Comparison of ENCODE assay signal across 27 cellular contexts in the genomic region with DNA sequence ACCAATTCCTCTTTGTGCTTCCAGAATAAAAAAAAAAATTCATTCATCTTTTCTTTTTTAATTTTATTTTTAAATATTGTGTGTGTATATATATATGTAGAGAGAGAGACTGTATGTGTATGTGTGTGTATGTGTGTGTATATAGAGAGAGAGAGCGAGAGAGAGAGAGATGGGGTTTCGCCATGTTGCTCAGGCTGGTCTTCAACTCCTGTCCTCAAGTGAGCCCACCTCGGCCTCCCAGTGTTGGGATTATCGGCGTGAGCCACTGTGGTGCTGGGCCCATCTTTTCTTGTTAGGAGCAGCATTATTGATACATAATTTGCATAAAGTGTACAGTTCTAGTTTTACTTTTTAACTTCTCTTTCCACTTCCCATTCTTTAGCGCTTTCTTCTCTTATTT. TPM values are rescaled to one million over a fixed set of nuclear protein-coding genes. Genes with fewer than 3 reads are reported as not detected.
A peak's percentile ranks its signal among the peaks of the same experiment; 100 is the strongest.
DNase-seq lines count a peak whose midpoint lies in the region; ATAC-seq, FAIRE-seq and TF ChIP-seq lines count a peak whose summit lies in the region.
"Had no signal": no experiment of that assay in that cellular context is flagged by ENCODE, and none has a peak within 500 bp of the region (broad histone marks: within the 10 kb centered on the region; RNA-seq: fewer than 3 reads in every experiment).

No MANE protein-coding gene starts in this region.

- H3K4me1 ChIP-seq in K562 (replicated peaks in 1 of 2; ENCODE audit: control insufficient read depth in 2 of 2, insufficient read depth in 2 of 2, low read length in 2 of 2), result peaks cover 10 to 50% of the 10 kb centered on the region in 2 experiments

- WGBS in K562 (ENCODE audit: insufficient coverage, low coverage, missing lambda C conversion rate), result 84% methylated on average over 5 of the region's 6 CpGs

- POLR2A ChIA-PET in K562 (lab: Yijun Ruan, JAX), result interaction anchor here (0.7 kb wide), 1 partner anchor 1896 kb away, joined by 3 read pairs; no protein-coding TSS in a partner anchor

- H3K9me3 Mint-ChIP-seq in stimulated activated naive CD8-positive, alpha-beta T cell treated with anti-CD3 and anti-CD28 coated beads, Interleukin-15, Interleukin-2, amounts not matched to agents 100 ng/mL and 50 ng/mL, for 24 hours, result peaks cover 5% of the 10 kb centered on the region
- no peaks in the 10 kb centered on the region for H3K9me3 Mint-ChIP-seq in stimulated activated naive CD8-positive, alpha-beta T cell treated with anti-CD3 and anti-CD28 coated beads, Interleukin-15, amount 100 ng/mL, for 72 hours

- H3K9me1 ChIP-seq in K562 (ENCODE audit: control insufficient read depth, insufficient read depth, low read length), result no peaks in the 10 kb centered on the region

- peaks cover 89% of the 10 kb centered on the region for H3K79me2 ChIP-seq in K562 (ENCODE audit: control insufficient read depth, insufficient read depth, low read length)

- intact Hi-C loops in K562 (cut with micrococcal nuclease), result no loop called here

- H4K20me1 ChIP-seq in K562 (replicated peaks; ENCODE audit: control insufficient read depth, insufficient read depth, low read length), result peaks cover 12% of the 10 kb centered on the region; the same call in 1 of the 2 replicates

- no peak for TF ChIP-seq CTCF in K562 (IDR thresholded peaks at IDR 0.05 in 2 of 3, conservative IDR thresholded peaks at IDR 0.05 in 1 of 3; ENCODE audit: insufficient read depth in 2 of 3, low read depth in 1 of 3, low read length in 3 of 3)

- 0 out of 2 replicates have a peak overlapping the region, but pooled peaks have one; percentile 25 for H3K4me2 ChIP-seq in K562 (ENCODE audit: insufficient read depth, low read length)
- H3K4me2 ChIP-seq: A549 had no signal

- DNase-seq in stimulated activated naive CD8-positive, alpha-beta T cell treated with anti-CD3 and anti-CD28 coated beads, Interleukin-15, amount 100 ng/mL, for 72 hours, result no peak
- DNase-seq in K562 (ENCODE audit: extremely low read depth in 1 of 4, low spot score in 3 of 4) (no peak), NCI-H1694 treated with DMSO at 0.1 percent for 48 hours (lab: John Stamatoyannopoulos, UW) (no peak), HTR-8/SVneo (ENCODE audit: insufficient read length, low spot score) (no peak), NCI-H1930 (lab: John Stamatoyannopoulos, UW) (no peak)
- no peak for DNase-seq in activated naive CD4-positive, alpha-beta T cell treated with Interleukin-2 at 50 U/mL for 16 hours
- DNase-seq: activated CD4-positive, alpha-beta T cell treated with anti-CD3 and anti-CD28 coated beads for 48 hours; activated CD8-positive, alpha-beta memory T cell treated with anti-CD3 and anti-CD28 coated beads, Interleukin-2, amount 50 U/mL, for 4 hours; activated naive CD4-positive, alpha-beta T cell treated with anti-CD3 and anti-CD28 coated beads for 36 hours; effector CD8-positive, alpha-beta T cell; esophagus squamous epithelium; GF-D8; H9; IMR-90; mesendoderm; NCI-H187 treated with DMSO at 0.1 percent for 48 hours; NCI-H446; NK-92 treated with Interleukin-12 subunit alpha and Interleukin-12 subunit beta, amount 100 ng/mL, for 24 hours; stimulated activated CD4-positive, alpha-beta T cell treated with anti-CD3 and anti-CD28 coated beads, Interleukin-4, amount 100 ng/mL, for 24 hours; substantia nigra had no signal

- no peak for ATAC-seq in stimulated activated naive CD8-positive, alpha-beta T cell treated with anti-CD3 and anti-CD28 coated beads, Interleukin-15, amount 100 ng/mL, for 72 hours
- peak; percentile 23 for ATAC-seq in HG02870 (IDR thresholded peaks at IDR 0.05; ENCODE audit: unreplicated experiment)
- no peak for ATAC-seq in K562
- ATAC-seq: A549 had no signal

- H3K4me3 Mint-ChIP-seq in stimulated activated naive CD8-positive, alpha-beta T cell treated with anti-CD3 and anti-CD28 coated beads, Interleukin-15, Interleukin-2, amounts not matched to agents 100 ng/mL and 50 ng/mL, for 24 hours, result no peak overlapping the region
- no peak overlapping the region for H3K4me3 Mint-ChIP-seq in stimulated activated naive CD8-positive, alpha-beta T cell treated with anti-CD3 and anti-CD28 coated beads, Interleukin-15, amount 100 ng/mL, for 72 hours
- H3K4me3 Mint-ChIP-seq: activated naive CD4-positive, alpha-beta T cell treated with anti-CD3 and anti-CD28 coated beads for 36 hours; H9 had no signal

- no peak overlapping the region for H3K9ac ChIP-seq in K562 (ENCODE audit: insufficient read depth in 1 of 2, low read depth in 2 of 2, low read length in 2 of 2)

- TF ChIP-seq POLR2A in K562 (conservative IDR thresholded peaks at IDR 0.05), result no peak

- H2AFZ ChIP-seq in K562 (ENCODE audit: low read depth, low read length), result no peak overlapping the region

- H3K4me1 Mint-ChIP-seq in stimulated activated naive CD8-positive, alpha-beta T cell treated with anti-CD3 and anti-CD28 coated beads, Interleukin-15, Interleukin-2, amounts not matched to agents 100 ng/mL and 50 ng/mL, for 24 hours (ENCODE audit: low read depth), result peaks cover 65% of the 10 kb centered on the region
- peaks cover 45% of the 10 kb centered on the region for H3K4me1 Mint-ChIP-seq in stimulated activated naive CD8-positive, alpha-beta T cell treated with anti-CD3 and anti-CD28 coated beads, Interleukin-15, amount 100 ng/mL, for 72 hours

- no peak for TF ChIP-seq EP300 in K562 (IDR thresholded peaks at IDR 0.05; ENCODE audit: low read length)

- FAIRE-seq in K562 (lab: Jason Lieb, UNC) (no peak), HTR-8/SVneo (lab: Jason Lieb, UNC) (no peak)
- FAIRE-seq: A549, astrocyte had no signal

- peak overlapping the region; percentile 58 for H3K27ac Mint-ChIP-seq in stimulated activated naive CD8-positive, alpha-beta T cell treated with anti-CD3 and anti-CD28 coated beads, Interleukin-15, Interleukin-2, amounts not matched to agents 100 ng/mL and 50 ng/mL, for 24 hours
- no peak overlapping the region for H3K27ac Mint-ChIP-seq in stimulated activated naive CD8-positive, alpha-beta T cell treated with anti-CD3 and anti-CD28 coated beads, Interleukin-15, amount 100 ng/mL, for 72 hours
- H3K27ac Mint-ChIP-seq: activated naive CD4-positive, alpha-beta T cell treated with anti-CD3 and anti-CD28 coated beads for 36 hours had no signal

- no TSS peak for BruUV-seq in K562 (replicated peaks; lab: Mats Ljungman, UMichigan)

- in situ Hi-C loops in K562 (cut with MboI), result no loop called here

- H3K27me3 Mint-ChIP-seq in stimulated activated naive CD8-positive, alpha-beta T cell treated with anti-CD3 and anti-CD28 coated beads, Interleukin-15, Interleukin-2, amounts not matched to agents 100 ng/mL and 50 ng/mL, for 24 hours, result no peaks in the 10 kb centered on the region
- H3K27me3 Mint-ChIP-seq in stimulated activated naive CD8-positive, alpha-beta T cell treated with anti-CD3 and anti-CD28 coated beads, Interleukin-15, amount 100 ng/mL, for 72 hours, result no peaks in the 10 kb centered on the region

- TF ChIP-seq RAD21 in K562 (CRISPR knock-in tag; conservative IDR thresholded peaks at IDR 0.05 in 1 of 2, IDR thresholded peaks at IDR 0.05 in 1 of 2), result no peak

- no peaks in the 10 kb centered on the region for H3K9me3 ChIP-seq in K562 (replicated peaks; ENCODE audit: control insufficient read depth, insufficient read depth, low read depth, low read length)
- H3K9me3 ChIP-seq: esophagus squamous epithelium, vagina had no signal

- no peak overlapping the region for H3K4me3 ChIP-seq in K562
- H3K4me3 ChIP-seq: A549, esophagus squamous epithelium, skin epidermis, vagina had no signal

- no peak overlapping the region for H3K27ac ChIP-seq in K562 (ENCODE audit: extremely low read depth, low read depth, low read length)
- H3K27ac ChIP-seq: A549, esophagus squamous epithelium, HL-60, skin epidermis, vagina had no signal

- CTCF ChIA-PET in K562 (lab: Yijun Ruan, JAX; ENCODE audit: low intra/inter-chr PET ratio), result no interaction called here

- H3K36me3 Mint-ChIP-seq in stimulated activated naive CD8-positive, alpha-beta T cell treated with anti-CD3 and anti-CD28 coated beads, Interleukin-15, Interleukin-2, amounts not matched to agents 100 ng/mL and 50 ng/mL, for 24 hours (ENCODE audit: low read depth), result peaks cover 14% of the 10 kb centered on the region

- H3K36me3 ChIP-seq in K562 (ENCODE audit: control insufficient read depth, insufficient read depth, low read length), result no peaks in the 10 kb centered on the region
- H3K36me3 ChIP-seq: esophagus squamous epithelium, vagina had no signal

- no peaks in the 10 kb centered on the region for H3K27me3 ChIP-seq in K562 (ENCODE audit: control insufficient read depth in 2 of 2, insufficient read depth in 2 of 2, low read length in 2 of 2)
- H3K27me3 ChIP-seq: esophagus squamous epithelium, vagina had no signal

TF ChIP-seq in K562, 482 proteins besides CTCF, POLR2A, EP300 and RAD21:
- TF ChIP-seq CSDE1 (IDR thresholded peaks at IDR 0.05) (no peak), FOXJ3 (CRISPR knock-in tag; IDR thresholded peaks at IDR 0.05) (no peak), KDM5B (IDR thresholded peaks at IDR 0.05; ENCODE audit: insufficient replicate concordance, low read depth, low read length) (no peak), KLF1 (tag; IDR thresholded peaks at IDR 0.05) (no peak), RBM39 (optimal IDR thresholded peaks at IDR 0.05; ENCODE audit: low read depth, low read length) (no peak), RAD51 (IDR thresholded peaks at IDR 0.05; ENCODE audit: borderline replicate concordance, low read depth) (no peak), ERF (CRISPR knock-in tag; IDR thresholded peaks at IDR 0.05) (no peak)

RNA-seq across cellular contexts. Expression of gene KDM6A, which starts 33.6 kb away (rescaled TPM):
- total RNA-seq in K562 (2011; cell fraction: chromatin; rRNA removed; ENCODE audit: low replicate concordance), result 67.4 and 167 TPM in 2 replicates
- 29.5 and 35.7 TPM in 2 replicates for total RNA-seq in K562 (2011; cell fraction: nucleolus; rRNA removed)
- total RNA-seq in K562 (2011; cell fraction: nucleoplasm; rRNA removed), result 52.1 and 74.0 TPM in 2 replicates
- total RNA-seq in K562 (2014; rRNA removed) (14.6 and 18.8 TPM in 2 replicates), K562 (2014; rRNA removed; fragmentation: Illumina TruSeq; extraction: Trizol) (26.9 and 28.3 TPM in 2 replicates), K562 (2015; rRNA removed; fragmentation: Illumina TruSeq; extraction: Trizol) (21.7 and 22.9 TPM in 2 replicates), K562 (2021) (21.0 and 27.5 TPM in 2 replicates)
- polyA plus RNA-seq in K562 (2011; rRNA removed) (34.3 and 38.0 TPM in 2 replicates), K562 (2014; fragmentation: Illumina TruSeq; extraction: Trizol) (25.3 and 25.5 TPM in 2 replicates), K562 (2014; fragmentation: Nextera tagmentation; extraction: Ambion mirVana) (1 to 10 TPM; 8.4 to 8.9 TPM), K562 (2014; rRNA removed) (16.2 and 23.4 TPM in 2 replicates)
- 17.2 and 18.4 TPM in 2 replicates for polyA plus RNA-seq in K562 (2011; cell fraction: cytosol; rRNA removed)
- polyA plus RNA-seq in K562 (2011; cell fraction: nucleus; rRNA removed), result 53.5 and 79.2 TPM in 2 replicates
- polyA plus RNA-seq in K562 (2012), result 14.1 and 18.4 TPM in 2 replicates
- polyA minus RNA-seq in K562 (2011; rRNA and poly(A)+ RNA removed), result 67.2 and 73.7 TPM in 2 replicates
- polyA minus RNA-seq in K562 (2011; cell fraction: cytosol; rRNA and poly(A)+ RNA removed), result 24.0 and 30.0 TPM in 2 replicates
- 39.2 and 66.4 TPM in 2 replicates for polyA minus RNA-seq in K562 (2011; cell fraction: nucleus; rRNA and poly(A)+ RNA removed)
